In genomic region chr5:36638056-36638455, GRCh38 we compare ENCODE assay signal across 15 cellular contexts. TPM values are rescaled to one million over a fixed set of nuclear protein-coding genes. Genes with fewer than 3 reads are reported as not detected.
DNase-seq lines count a peak whose midpoint lies in the region; ATAC-seq and TF ChIP-seq lines count a peak whose summit lies in the region.
"Had no signal": no experiment of that assay in that cellular context is flagged by ENCODE, and none has a peak within 500 bp of the region (broad histone marks: within the 10 kb centered on the region; RNA-seq: fewer than 3 reads in every experiment).

No MANE protein-coding gene starts in this region.

- no peaks in the 10 kb centered on the region for H3K9me2 ChIP-seq in HCT116 (ENCODE audit: insufficient read depth)

- H3K23me2 ChIP-seq in H9 (ENCODE audit: insufficient read length, low read depth, low read length, poor library complexity, severe bottlenecking) = no peaks in the 10 kb centered on the region

- RAD21 ChIA-PET in HCT116 (lab: Charles Lee; ENCODE audit: low non-redundant PET in 1 of 2, low total read pairs in 2 of 2, uncharacterized antibody in 2 of 2, unreplicated experiment in 2 of 2) = no interaction called here

- no peak for TF ChIP-seq RAD21 in HCT116 (IDR thresholded peaks at IDR 0.05; ENCODE audit: low read depth)

- H4K20me1 ChIP-seq in HCT116 (ENCODE audit: insufficient read depth) = no peaks in the 10 kb centered on the region
- H4K20me1 ChIP-seq in smooth muscle cell (ENCODE audit: low read depth) = no peaks in the 10 kb centered on the region
- H4K20me1 ChIP-seq in H9 (ENCODE audit: control insufficient read depth, insufficient read depth, insufficient read length) = no peaks in the 10 kb centered on the region

- no peak overlapping the region for H4K5ac ChIP-seq in H9 (ENCODE audit: insufficient read length, low read depth, low read length)

- no TSS peak for BruUV-seq in HCT116 (replicated peaks; lab: Mats Ljungman, UMichigan)

- no peak overlapping the region for H3K4me3 Mint-ChIP-seq in H9

- H2AK5ac ChIP-seq in H9 (ENCODE audit: insufficient read length, low read length) = no peak overlapping the region

- peak overlapping the region; percentile 34 for H3K4me2 ChIP-seq in HCT116 (ENCODE audit: low read length)
- peak overlapping the region; percentile 14 for H3K4me2 ChIP-seq in smooth muscle cell
- no peak overlapping the region for H3K4me2 ChIP-seq in H9 (ENCODE audit: insufficient read depth, insufficient read length, low read length)
- H3K4me2 ChIP-seq: PC-9 had no signal

- H3K18ac ChIP-seq in H9 (ENCODE audit: insufficient read length, low read depth, low read length) = no peak overlapping the region

- H3K14ac ChIP-seq in H9 (ENCODE audit: insufficient read depth, low read length) = no peak overlapping the region

- H3K23ac ChIP-seq in H9 (ENCODE audit: insufficient read length, low read depth, low read length) = no peak overlapping the region

- DNase-seq in HCT116 (ENCODE audit: low read depth, low spot score) = no peak
- peak; percentile 26 for DNase-seq in amniotic epithelial cell (ENCODE audit: low read depth)
- DNase-seq in islet precursor cell = peak; percentile 93
- DNase-seq in smooth muscle cell (lab: John Stamatoyannopoulos, UW; ENCODE audit: unreplicated experiment) = no peak
- DNase-seq in NCI-H1105 (lab: John Stamatoyannopoulos, UW) = no peak
- no peak for DNase-seq in H9
- no peak for DNase-seq in suprapubic skin (ENCODE audit: low spot score in 2 of 2)
- DNase-seq: C1 segment of cervical spinal cord, DMS 273 treated with DMSO at 0.1 percent for 48 hours, KBM-7, NCI-H1436 treated with DMSO at 0.1 percent for 48 hours, NCI-H2081 treated with DMSO at 0.1 percent for 48 hours, NCI-H524, PC-9, Right ventricle myocardium superior had no signal

- H3T11ph ChIP-seq in H9 (ENCODE audit: low read length) = no peak overlapping the region

- no peak overlapping the region for H2BK12ac ChIP-seq in H9 (ENCODE audit: insufficient read length, low read depth, low read length)

- no peak overlapping the region for H3K9ac ChIP-seq in HCT116 (ENCODE audit: low read length)
- no peak overlapping the region for H3K9ac ChIP-seq in smooth muscle cell (ENCODE audit: low read depth)
- no peak overlapping the region for H3K9ac ChIP-seq in H9 (ENCODE audit: extremely low read depth, insufficient read length, low read length)

- H3K9me3 Mint-ChIP-seq in H9 = no peaks in the 10 kb centered on the region

- H3K4me1 Mint-ChIP-seq in H9 = peaks cover 7 to 10% of the 10 kb centered on the region in 2 experiments; a peak in 3 of 4 replicates

- H3K4me3 ChIP-seq in HCT116 (replicated peaks in 1 of 2; ENCODE audit: low read depth in 1 of 2, low read length in 2 of 2) = no peak overlapping the region
- H3K4me3 ChIP-seq in smooth muscle cell = no peak overlapping the region
- H3K4me3 ChIP-seq in suprapubic skin = no peak overlapping the region
- H3K4me3 ChIP-seq: PC-9 had no signal

- H2BK5ac ChIP-seq in H9 (ENCODE audit: insufficient read length, low read length) = no peak overlapping the region

- H2AFZ ChIP-seq in HCT116 (ENCODE audit: low read depth, low read length, poor library complexity, severe bottlenecking) (no peak overlapping the region), smooth muscle cell (ENCODE audit: low read depth) (no peak overlapping the region), H9 (ENCODE audit: low read length) (no peak overlapping the region)
- H2AFZ ChIP-seq: PC-9 had no signal

- peaks cover 2% of the 10 kb centered on the region for H3K79me1 ChIP-seq in H9 (ENCODE audit: insufficient read depth, low read depth, low read length, poor library complexity, severe bottlenecking)

- no peaks in the 10 kb centered on the region for H3F3A ChIP-seq in smooth muscle cell (ENCODE audit: low read depth)

- no peak for TF ChIP-seq CTCF in HCT116 (IDR thresholded peaks at IDR 0.05 in 2 of 3, conservative IDR thresholded peaks at IDR 0.05 in 1 of 3; ENCODE audit: borderline replicate concordance in 1 of 3, insufficient read depth in 1 of 3, low read depth in 2 of 3, low read length in 2 of 3)
- TF ChIP-seq CTCF in smooth muscle cell (IDR thresholded peaks at IDR 0.05; ENCODE audit: borderline replicate concordance, insufficient read depth, poor library complexity, severe bottlenecking) = no peak
- TF ChIP-seq CTCF in H9 (conservative IDR thresholded peaks at IDR 0.05) = no peak
- TF ChIP-seq CTCF in suprapubic skin (IDR thresholded peaks at IDR 0.05) = no peak

- H3K27me3 ChIP-seq in HCT116 (ENCODE audit: insufficient read depth, low read length) (no peaks in the 10 kb centered on the region), smooth muscle cell (ENCODE audit: low read depth) (no peaks in the 10 kb centered on the region), H9 (ENCODE audit: insufficient read depth, low read length) (no peaks in the 10 kb centered on the region), suprapubic skin (no peaks in the 10 kb centered on the region)

- H3K27ac ChIP-seq in HCT116 (ENCODE audit: low read depth, low read length) (no peak overlapping the region; the same call in 1 of the 2 replicates), smooth muscle cell (ENCODE audit: low read depth) (no peak overlapping the region), H9 (ENCODE audit: insufficient read length, low read depth, low read length) (no peak overlapping the region), suprapubic skin (no peak overlapping the region)
- H3K27ac ChIP-seq: PC-9 had no signal

- H3K56ac ChIP-seq in H9 (ENCODE audit: insufficient read length, low read depth, low read length) = no peak overlapping the region

- no peak overlapping the region for H2BK20ac ChIP-seq in H9 (ENCODE audit: low read depth, low read length, poor library complexity, severe bottlenecking)

- H2BK120ac ChIP-seq in H9 (ENCODE audit: low read depth, low read length, poor library complexity, severe bottlenecking) = no peak overlapping the region

- no peak for TF ChIP-seq EP300 in suprapubic skin (IDR thresholded peaks at IDR 0.05)

- ATAC-seq in HCT116 = peak; percentile 59; the same call in 1 of the 2 replicates

- H3K4me1 ChIP-seq in HCT116 (ENCODE audit: control insufficient read depth in 1 of 2, insufficient read depth in 2 of 2, low read length in 2 of 2) (peaks cover 7 to 23% of the 10 kb centered on the region in 2 experiments), smooth muscle cell (ENCODE audit: low read depth) (no peaks in the 10 kb centered on the region), H9 (ENCODE audit: insufficient read depth, low read length) (peaks cover 4% of the 10 kb centered on the region; the same call in 1 of the 2 replicates), suprapubic skin (no peaks in the 10 kb centered on the region)

- H3K79me2 ChIP-seq in HCT116 (ENCODE audit: insufficient read depth, low read length) (no peaks in the 10 kb centered on the region), smooth muscle cell (ENCODE audit: low read depth) (no peaks in the 10 kb centered on the region), H9 (ENCODE audit: insufficient read depth, low read length) (no peaks in the 10 kb centered on the region)

- H3K9me3 ChIP-seq in HCT116 (ENCODE audit: control insufficient read depth in 1 of 2, insufficient read depth in 1 of 2, low read depth in 1 of 2, low read length in 2 of 2) (no peaks in the 10 kb centered on the region), smooth muscle cell (replicated peaks; ENCODE audit: low read depth) (no peaks in the 10 kb centered on the region), H9 (ENCODE audit: control insufficient read depth, low read depth, low read length) (no peaks in the 10 kb centered on the region), suprapubic skin (no peaks in the 10 kb centered on the region)

- no peaks in the 10 kb centered on the region for H3K36me3 ChIP-seq in HCT116 (ENCODE audit: control insufficient read depth in 1 of 2, insufficient read depth in 2 of 2, low read length in 2 of 2)
- no peaks in the 10 kb centered on the region for H3K36me3 ChIP-seq in smooth muscle cell (ENCODE audit: low read depth)
- no peaks in the 10 kb centered on the region for H3K36me3 ChIP-seq in suprapubic skin

- H3K4ac ChIP-seq in H9 (ENCODE audit: low read depth, low read length) = no peak overlapping the region

- no peaks in the 10 kb centered on the region for H3K27me3 Mint-ChIP-seq in H9 (ENCODE audit: low read depth)

- no peak overlapping the region for H4K8ac ChIP-seq in H9 (replicated peaks; ENCODE audit: insufficient read length, low read depth, low read length)

- TF ChIP-seq POLR2A in HCT116 (IDR thresholded peaks at IDR 0.05; ENCODE audit: borderline replicate concordance, extremely low read depth, insufficient read depth, insufficient read length) (no peak), suprapubic skin (IDR thresholded peaks at IDR 0.05) (no peak)

- POLR2A ChIA-PET in HCT116 (lab: Charles Lee) = no interaction called here

- peak overlapping the region in 1 of 3 experiments; percentile 16; a peak in 4 of 7 replicates for H3K27ac Mint-ChIP-seq in H9

- CTCF ChIA-PET in HCT116 (lab: Charles Lee) = interaction anchor here (0.6 kb wide), 1 partner anchor 13 kb away, joined by 4 read pairs; no protein-coding TSS in a partner anchor

- intact Hi-C loops in HCT116 (cut with micrococcal nuclease) = no loop called here

- no peak overlapping the region for H2BK15ac ChIP-seq in H9 (ENCODE audit: low read depth, low read length)

- H4K91ac ChIP-seq in H9 (ENCODE audit: insufficient read length, low read depth, low read length) = no peak overlapping the region

- WGBS in smooth muscle cell (ENCODE audit: low lambda C conversion rate) = 25% methylated on average over 4 of the region's 4 CpGs
- no CpG with 5 or more reads among the region's 4 CpGs for WGBS in H9 (ENCODE audit: extremely low coverage, insufficient read length, low lambda C conversion rate)
- 70% methylated on average over 4 of the region's 4 CpGs for WGBS in suprapubic skin

- H3K36me3 Mint-ChIP-seq in H9 (ENCODE audit: insufficient read depth in 1 of 3, low read depth in 3 of 3) = peaks cover 0 to 21% (median 2%) of the 10 kb centered on the region in 3 experiments; a peak in 3 of 7 replicates

TF ChIP-seq in HCT116, 20 proteins besides CTCF, POLR2A, EP300 and RAD21 (continues in another document):
- TF ChIP-seq ATF3 (IDR thresholded peaks at IDR 0.05) = no peak
- TF ChIP-seq YY1 (IDR thresholded peaks at IDR 0.05; ENCODE audit: extremely low read depth, insufficient replicate concordance, low read depth, low read length) = no peak
- no peak for TF ChIP-seq JUND (IDR thresholded peaks at IDR 0.05)
- TF ChIP-seq SIN3A (IDR thresholded peaks at IDR 0.05; ENCODE audit: low read depth) = no peak
- no peak for TF ChIP-seq EGR1 (IDR thresholded peaks at IDR 0.05; ENCODE audit: low read depth)
- TF ChIP-seq EZH2 (IDR thresholded peaks at IDR 0.05) = no peak
- TF ChIP-seq EZH2phosphoT487 (IDR thresholded peaks at IDR 0.05; ENCODE audit: borderline replicate concordance) = no peak

RNA-seq across cellular contexts. Expression of gene SLC1A3, which starts 31.6 kb away (rescaled TPM):
- 12.9 TPM for total RNA-seq in HCT116 (2021; ENCODE audit: unreplicated experiment)
- 7.1 and 11.5 TPM in 2 replicates for polyA plus RNA-seq in HCT116 (2012)
- total RNA-seq in smooth muscle cell = 6.8 and 7.2 TPM in 2 replicates
- 2.1 and 3.1 TPM in 2 replicates for polyA plus RNA-seq in smooth muscle cell
- 18.4 and 18.6 TPM in 2 replicates for total RNA-seq in H9 (2021)
- total RNA-seq in suprapubic skin = 10 to 100 TPM; 19.8 to 34.2 (median 25.3) TPM

Comparison
In these comparisons a context has a peak if more than half of its experiments do, and no peak if none do; other contexts are left out.
1. DNase-seq: peak in amniotic epithelial cell (single experiment) and islet precursor cell (single experiment); none in HCT116 (single experiment), smooth muscle cell (single experiment), NCI-H1105 (single experiment), H9 (single experiment) and suprapubic skin (0 of 2).